24 cellular contexts compared by ENCODE assay signal in the genomic region with DNA sequence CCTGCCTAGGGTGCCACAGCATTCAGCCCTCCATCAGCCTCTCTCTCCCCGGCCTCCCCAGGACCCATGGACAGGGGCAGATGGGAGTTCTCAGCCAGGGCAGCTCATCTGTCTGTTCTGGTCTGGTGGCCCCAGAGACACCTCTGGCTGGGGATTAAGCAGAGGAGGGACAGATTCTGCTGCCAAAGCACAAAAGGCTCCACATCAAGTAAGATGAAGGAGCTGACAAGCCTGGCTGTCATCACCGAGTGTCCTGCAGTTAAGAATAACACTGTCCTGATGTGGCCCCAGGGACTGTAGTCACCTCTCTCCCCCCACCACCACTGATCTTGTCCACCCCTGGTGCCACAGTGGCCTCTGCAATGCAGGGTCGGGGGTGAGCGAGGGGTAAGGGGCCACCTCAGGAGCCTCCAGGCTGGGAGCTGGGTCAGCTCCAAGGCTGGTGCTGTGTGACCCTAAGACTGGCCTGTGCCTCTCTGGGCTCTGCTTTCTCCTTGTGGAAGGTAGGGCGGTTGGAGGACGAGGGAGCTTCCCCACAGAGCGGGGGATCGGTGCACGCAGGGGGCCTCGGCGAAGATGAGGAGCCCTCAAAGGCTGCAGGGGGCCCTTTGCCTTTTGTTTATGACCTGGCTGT. TPM values are rescaled to one million over a fixed set of nuclear protein-coding genes. Genes with fewer than 3 reads are reported as not detected.
DNase-seq lines count a peak whose midpoint lies in the region; ATAC-seq and TF ChIP-seq lines count a peak whose summit lies in the region.
"Had no signal": no experiment of that assay in that cellular context is flagged by ENCODE, and none has a peak within 500 bp of the region (broad histone marks: within the 10 kb centered on the region; RNA-seq: fewer than 3 reads in every experiment).

No MANE protein-coding gene starts in this region.

- intact Hi-C loops in left cardiac atrium (cut with DNase I): no loop called here
- intact Hi-C loops in cardiac septum (cut with DNase I): loop anchor here (5.0 kb wide), 1 partner anchor 384 kb away; a partner anchor contains a TSS
- intact Hi-C loops in right cardiac atrium (cut with DNase I): loop anchor here in 3 of 4 donors (5.0 to 10.0 kb wide), 2 partner anchors 316 to 384 kb away; a partner anchor contains a TSS
- intact Hi-C loops in spleen (cut with DNase I; ENCODE audit: low total_unique reads): loop anchor here (10.0 kb wide), 1 partner anchor 306 kb away; a partner anchor contains a TSS

- H3K9ac ChIP-seq in skeletal muscle tissue (ENCODE audit: low read depth in 1 of 3, low read length in 3 of 3): peak overlapping the region in 2 of 3 donors; percentile 33

- ATAC-seq in left cardiac atrium (peak; percentile 65 to 77), right cardiac atrium (peak; percentile 15 to 59), GM18858 (IDR thresholded peaks at IDR 0.05; ENCODE audit: unreplicated experiment) (no peak)
- ATAC-seq: A549, GM23338, HCT116 had no signal

- WGBS in right cardiac atrium: 76% methylated on average over 11 of the region's 11 CpGs
- 89 to 94% (median 91%) methylated on average over 11 of the region's 11 CpGs for WGBS in spleen, 5 donors

- no peaks in the 10 kb centered on the region for H3K4me1 ChIP-seq in right cardiac atrium (ENCODE audit: control insufficient read depth, insufficient read depth, low read length)
- peaks cover 19 to 22% (median 20%) of the 10 kb centered on the region in 3 donors for H3K4me1 ChIP-seq in skeletal muscle tissue (ENCODE audit: control insufficient read depth in 3 of 3, insufficient read depth in 3 of 3, low read length in 3 of 3)
- H3K4me1 ChIP-seq in spleen: peaks cover 14 to 65% (median 32%) of the 10 kb centered on the region in 6 donors
- H3K4me1 ChIP-seq: Caco-2 had no signal

- CTCF ChIA-PET in GM10248 (lab: Yijun Ruan, JAX): interaction anchor here (0.9 to 11.6 kb wide), 5 partner anchors 9 to 382 kb away, joined by 3 to 168 read pairs (median 4); a partner anchor contains a TSS

- no peak for TF ChIP-seq POLR2A in spleen (IDR thresholded peaks at IDR 0.05)

- POLR2A ChIA-PET in GM10248 (lab: Yijun Ruan, JAX): no interaction called here

- DNase-seq in left cardiac atrium (no peak), cardiac septum (ENCODE audit: low spot score) (no peak), HL-60 (ENCODE audit: low read depth in 1 of 2, low spot score in 1 of 2) (no peak), right cardiac atrium (peak in 1 of 3 donors; percentile 62), GM10248 (ENCODE audit: extremely low spot score) (no peak), spleen (no peak)
- DNase-seq: Caco-2, DMS 273 treated with DMSO at 0.1 percent for 48 hours, DMS79 treated with DMSO at 0.1 percent for 48 hours, IMR-90, NCI-H1694, NCI-H2081, NCI-H2171, NCI-H345, NCI-H524 treated with DMSO at 0.1 percent for 48 hours, OCI-M1, SHP77 treated with DMSO at 0.1 percent for 48 hours had no signal

- H3K9me3 ChIP-seq in right cardiac atrium (ENCODE audit: control insufficient read depth, low read length) (no peaks in the 10 kb centered on the region), skeletal muscle tissue (ENCODE audit: control insufficient read depth in 3 of 3, low read length in 3 of 3) (no peaks in the 10 kb centered on the region), spleen (no peaks in the 10 kb centered on the region)
- H3K9me3 ChIP-seq: A549, Caco-2 had no signal

- TF ChIP-seq CTCF in HL-60 (IDR thresholded peaks at IDR 0.05; ENCODE audit: insufficient read depth, low read length): no peak
- no peak for TF ChIP-seq CTCF in GM10248 (IDR thresholded peaks at IDR 0.05; ENCODE audit: control extremely low read depth, extremely low read depth, low read depth, missing control alignments)
- TF ChIP-seq CTCF in spleen (IDR thresholded peaks at IDR 0.05 in 8 of 11, conservative IDR thresholded peaks at IDR 0.05 in 3 of 11): no peak

- H3K36me3 ChIP-seq in skeletal muscle tissue (ENCODE audit: control insufficient read depth in 3 of 3, insufficient read depth in 3 of 3, low read length in 3 of 3): no peaks in the 10 kb centered on the region
- no peaks in the 10 kb centered on the region for H3K36me3 ChIP-seq in spleen

- H3K4me3 ChIP-seq in HL-60 (replicated peaks; ENCODE audit: insufficient read depth, low read length) (no peak overlapping the region), right cardiac atrium (ENCODE audit: low read length) (no peak overlapping the region), skeletal muscle tissue (ENCODE audit: low read length in 3 of 3) (no peak overlapping the region), spleen (no peak overlapping the region)
- H3K4me3 ChIP-seq: A549, GM23338, SK-N-MC had no signal

- H3K27me3 ChIP-seq in HL-60 (ENCODE audit: insufficient read depth, poor library complexity, severe bottlenecking) (no peaks in the 10 kb centered on the region), right cardiac atrium (ENCODE audit: control insufficient read depth, insufficient read depth) (no peaks in the 10 kb centered on the region), skeletal muscle tissue (ENCODE audit: control insufficient read depth in 3 of 3, insufficient read depth in 3 of 3, low read length in 3 of 3) (no peaks in the 10 kb centered on the region), spleen (replicated peaks in 1 of 7) (no peaks in the 10 kb centered on the region)

- peak overlapping the region; percentile 14; the same call in 1 of the 2 replicates for H3K27ac ChIP-seq in HL-60 (replicated peaks)
- no peak overlapping the region for H3K27ac ChIP-seq in right cardiac atrium (ENCODE audit: low read length)
- H3K27ac ChIP-seq in skeletal muscle tissue (ENCODE audit: low read depth, low read length): no peak overlapping the region
- H3K27ac ChIP-seq in spleen: peak overlapping the region in 2 of 8 donors; percentile 48 to 59
- H3K27ac ChIP-seq: A549, SK-N-MC had no signal

RNA-seq across cellular contexts. Expression of a gene that starts 18.7 kb away (rescaled TPM):
- total RNA-seq in left cardiac atrium: under 1 TPM; 0.27 to 0.47 TPM
- total RNA-seq in cardiac septum: not detected
- total RNA-seq in right cardiac atrium: under 1 TPM in 3 of 4 donors, not detected in 1; 0.14 to 0.36 (median 0.24) TPM
- 0.09 TPM for polyA plus RNA-seq in right cardiac atrium
- not detected for total RNA-seq in skeletal muscle tissue
- 1 to 10 TPM; 1.4 to 4.4 (median 3.4) TPM for total RNA-seq in spleen
- polyA plus RNA-seq in spleen: under 1 TPM; 0.08 to 0.38 (median 0.20) TPM
- total RNA-seq: B cell, Caco-2 had no signal
- polyA plus RNA-seq: A549, IMR-90 had no signal

Comparison
In these comparisons a context has a peak if more than half of its experiments do, and no peak if none do; other contexts are left out.
1. intact Hi-C loops: an anchor here in cardiac septum (5.0 kb wide), right cardiac atrium (5.0 to 10.0 kb wide) and spleen (10.0 kb wide); none called in left cardiac atrium.